1 cellular context compared by ENCODE assay signal in the genomic region with DNA sequence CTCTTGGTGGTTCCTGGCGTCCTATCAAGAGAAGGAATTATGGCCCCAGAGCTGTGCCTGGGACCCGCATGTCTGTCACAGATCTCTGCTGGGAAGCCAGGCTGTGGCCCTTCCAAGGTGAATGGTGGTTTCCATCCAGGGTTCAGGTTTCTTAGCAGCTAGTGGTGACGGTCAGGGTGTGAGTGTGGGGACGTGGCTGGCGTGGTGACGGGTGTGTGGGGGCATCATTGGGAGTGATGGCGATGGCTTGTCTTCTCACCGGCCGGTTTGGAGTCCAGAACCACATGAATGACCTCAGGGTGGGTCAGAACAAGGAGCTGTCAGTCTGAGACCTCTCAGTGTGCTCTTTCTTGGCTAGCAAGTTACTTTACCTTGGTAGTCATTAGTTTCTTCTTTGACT.
TF ChIP-seq lines count a peak whose summit lies in the region.

No MANE protein-coding gene starts in this region.

TF ChIP-seq in H1, 55 proteins besides CTCF, POLR2A, EP300 and RAD21 (continued from another document):
- no peak for TF ChIP-seq NANOG (IDR thresholded peaks at IDR 0.05; ENCODE audit: insufficient read depth, low read depth, low read length, poor library complexity, severe bottlenecking)
